Comparison of ENCODE assay signal across 8 cellular contexts in the genomic region with DNA sequence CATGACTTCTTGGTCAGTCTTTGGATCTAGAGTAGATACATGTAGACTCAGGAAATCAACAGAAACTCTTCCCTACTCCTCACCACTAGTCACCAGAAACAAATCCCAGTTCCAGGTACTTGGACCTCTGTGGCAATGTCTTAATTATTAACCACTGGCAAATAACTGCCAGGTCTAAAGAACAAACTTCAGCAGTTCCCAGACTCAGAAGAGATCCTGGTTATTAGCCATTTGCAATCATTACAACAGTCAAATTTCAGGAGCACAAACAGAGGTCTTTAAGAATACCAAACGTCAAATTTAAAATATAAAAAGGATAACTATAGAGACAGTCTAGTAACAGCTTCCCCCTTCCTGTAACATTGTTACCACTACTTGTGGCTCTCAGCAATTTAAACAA. TPM values are rescaled to one million over a fixed set of nuclear protein-coding genes. Genes with fewer than 3 reads are reported as not detected.
DNase-seq lines count a peak whose midpoint lies in the region; ATAC-seq, FAIRE-seq and TF ChIP-seq lines count a peak whose summit lies in the region.

No MANE protein-coding gene starts in this region.

- H3F3A ChIP-seq in Loucy (ENCODE audit: low read depth): peaks cover 30% of the 10 kb centered on the region

- no peak for FAIRE-seq in pancreas (lab: Jason Lieb, UNC)

- no peaks in the 10 kb centered on the region for H3K36me3 ChIP-seq in CD8-positive, alpha-beta T cell (ENCODE audit: insufficient read depth, low read length)
- no peaks in the 10 kb centered on the region for H3K36me3 ChIP-seq in Loucy (ENCODE audit: insufficient read depth, low read length)
- H3K36me3 ChIP-seq in pancreas: no peaks in the 10 kb centered on the region

- H3K4me3 ChIP-seq in CD8-positive, alpha-beta T cell (ENCODE audit: low read depth, low read length): no peak overlapping the region
- peak overlapping the region; percentile 60 for H3K4me3 ChIP-seq in Loucy (ENCODE audit: low read length, poor library complexity, severe bottlenecking)
- H3K4me3 ChIP-seq in pancreas: no peak overlapping the region

- peaks cover 86% of the 10 kb centered on the region for H3K79me2 ChIP-seq in Loucy (ENCODE audit: insufficient read depth, low read length)

- peak overlapping the region; percentile 64 for H3K4me3 Mint-ChIP-seq in CD8-positive, alpha-beta T cell
- peak overlapping the region; percentile 71 to 77 for H3K4me3 Mint-ChIP-seq in effector memory CD8-positive, alpha-beta T cell

- no peaks in the 10 kb centered on the region for H3K9me2 ChIP-seq in Loucy (replicated peaks; ENCODE audit: low read depth, low read length)

- no peaks in the 10 kb centered on the region for H3K9me3 ChIP-seq in CD8-positive, alpha-beta T cell (ENCODE audit: low read length)
- no peaks in the 10 kb centered on the region for H3K9me3 ChIP-seq in Loucy (ENCODE audit: insufficient read depth, low read depth, low read length)
- no peaks in the 10 kb centered on the region for H3K9me3 ChIP-seq in pancreas

- intact Hi-C loops in CD8-positive, alpha-beta T cell (cut with DNase I, micrococcal nuclease): loop anchor here (1.0 to 10.0 kb wide), 3 partner anchors 8 to 894 kb away; no protein-coding TSS in a partner anchor
- intact Hi-C loops in pancreas (cut with DNase I): no loop called here

- 9 to 15% methylated on average over 1 of the region's 1 CpG for WGBS in pancreas, 2 donors

- no peaks in the 10 kb centered on the region for H3K27me3 Mint-ChIP-seq in CD8-positive, alpha-beta T cell (ENCODE audit: low read depth)
- no peaks in the 10 kb centered on the region for H3K27me3 Mint-ChIP-seq in effector memory CD8-positive, alpha-beta T cell

- peak overlapping the region; percentile 11 for H3K27ac ChIP-seq in CD8-positive, alpha-beta T cell (ENCODE audit: low read depth, low read length)
- peak overlapping the region in 3 of 4 donors; percentile 26 to 69 (median 65) for H3K27ac ChIP-seq in pancreas

- no peak overlapping the region for H2AFZ ChIP-seq in Loucy (ENCODE audit: low read length)

- H3K9ac ChIP-seq in Loucy (ENCODE audit: low read depth, low read length, poor library complexity, severe bottlenecking): peak overlapping the region; percentile 73

- H4K20me1 ChIP-seq in Loucy (ENCODE audit: insufficient read depth, low read length, poor library complexity, severe bottlenecking): peaks cover 22% of the 10 kb centered on the region

- H3K36me3 Mint-ChIP-seq in CD8-positive, alpha-beta T cell: peaks cover 19% of the 10 kb centered on the region
- H3K36me3 Mint-ChIP-seq in effector memory CD8-positive, alpha-beta T cell (ENCODE audit: insufficient read depth): peaks cover 48% of the 10 kb centered on the region

- H3K4me1 ChIP-seq in CD8-positive, alpha-beta T cell (ENCODE audit: insufficient read depth, low read length): peaks cover 92% of the 10 kb centered on the region
- H3K4me1 ChIP-seq in Loucy (ENCODE audit: insufficient read depth, low read length, poor library complexity, severe bottlenecking): peaks cover 84% of the 10 kb centered on the region
- H3K4me1 ChIP-seq in pancreas: peaks cover 26 to 73% (median 43%) of the 10 kb centered on the region in 3 donors

- no peak for ATAC-seq in CD8-positive, alpha-beta T cell
- ATAC-seq in effector memory CD8-positive, alpha-beta T cell (replicated peaks): no peak
- peak; percentile 80 to 94 (median 90) for ATAC-seq in pancreas
- no peak for ATAC-seq in GM18517 (IDR thresholded peaks at IDR 0.05; ENCODE audit: unreplicated experiment)
- no peak for ATAC-seq in HG02759 (IDR thresholded peaks at IDR 0.05; ENCODE audit: unreplicated experiment)
- ATAC-seq in HG03378 (IDR thresholded peaks at IDR 0.05; ENCODE audit: unreplicated experiment): no peak

- no peaks in the 10 kb centered on the region for H3K27me3 ChIP-seq in CD8-positive, alpha-beta T cell (ENCODE audit: insufficient read depth, low read length)
- no peaks in the 10 kb centered on the region for H3K27me3 ChIP-seq in Loucy (ENCODE audit: insufficient read depth, low read length, poor library complexity, severe bottlenecking)
- H3K27me3 ChIP-seq in pancreas: no peaks in the 10 kb centered on the region

- peaks cover 85% of the 10 kb centered on the region for H3K4me1 Mint-ChIP-seq in CD8-positive, alpha-beta T cell (ENCODE audit: low read depth)
- peaks cover 61 to 75% of the 10 kb centered on the region in 2 donors for H3K4me1 Mint-ChIP-seq in effector memory CD8-positive, alpha-beta T cell (ENCODE audit: low read depth in 2 of 2)

- POLR2A ChIA-PET in CD8-positive, alpha-beta T cell (lab: Charles Lee): interaction anchor here (0.9 to 5.2 kb wide), 5 partner anchors 9 to 288 kb away, joined by 3 to 73 read pairs (median 3); a partner anchor contains a TSS

- H3K4me2 ChIP-seq in Loucy (ENCODE audit: low read depth, low read length, poor library complexity, severe bottlenecking): peak overlapping the region; percentile 73

- H3K9me3 Mint-ChIP-seq in CD8-positive, alpha-beta T cell: no peaks in the 10 kb centered on the region
- no peaks in the 10 kb centered on the region for H3K9me3 Mint-ChIP-seq in effector memory CD8-positive, alpha-beta T cell

- no peak for TF ChIP-seq CTCF in CD8-positive, alpha-beta T cell (IDR thresholded peaks at IDR 0.05)
- no peak for TF ChIP-seq CTCF in Loucy (conservative IDR thresholded peaks at IDR 0.05; ENCODE audit: low read length)
- TF ChIP-seq CTCF in pancreas (IDR thresholded peaks at IDR 0.05): no peak

- H3K27ac Mint-ChIP-seq in CD8-positive, alpha-beta T cell: peak overlapping the region; percentile 91
- peak overlapping the region; percentile 88 to 90 for H3K27ac Mint-ChIP-seq in effector memory CD8-positive, alpha-beta T cell

- CTCF ChIA-PET in CD8-positive, alpha-beta T cell (lab: Charles Lee): interaction anchor here (1.6 to 4.7 kb wide), 4 partner anchors 8 to 41 kb away, joined by 4 to 31 read pairs (median 16); a partner anchor contains a TSS

- no peak for DNase-seq in CD8-positive, alpha-beta T cell
- DNase-seq in effector memory CD8-positive, alpha-beta T cell: no peak
- DNase-seq in pancreas (no peak), pons (ENCODE audit: low spot score) (no peak)

RNA-seq across cellular contexts. Expression of a gene that starts 10.2 kb away (rescaled TPM):
- 100 to 1,000 TPM; 155 to 166 TPM for total RNA-seq in CD8-positive, alpha-beta T cell
- 10 to 100 TPM; 41.1 to 72.7 (median 61.0) TPM for total RNA-seq in pancreas
- polyA plus RNA-seq in pancreas: 10 to 100 TPM; 28.9 to 41.2 TPM

RNA-seq across cellular contexts. Expression of a gene that starts 28.1 kb away (rescaled TPM):
- total RNA-seq in CD8-positive, alpha-beta T cell: 10 to 100 TPM; 48.9 to 54.8 TPM
- 10 to 100 TPM; 17.8 to 28.5 (median 26.0) TPM for total RNA-seq in pancreas
- polyA plus RNA-seq in pancreas: 10 to 100 TPM; 30.5 to 68.9 TPM

RNA-seq across cellular contexts. Expression of a gene that starts 28.2 kb away (rescaled TPM):
- 1 to 10 TPM; 9.5 to 9.8 TPM for total RNA-seq in CD8-positive, alpha-beta T cell
- 1 to 10 TPM in 3 of 6 donors, under 1 TPM in 3; 0.67 to 2.2 (median 1.1) TPM for total RNA-seq in pancreas
- 1 to 10 TPM; 7.1 to 9.0 TPM for polyA plus RNA-seq in pancreas

RNA-seq across cellular contexts. Expression of a gene that starts 42.7 kb away (rescaled TPM):
- total RNA-seq in CD8-positive, alpha-beta T cell: 100 to 1,000 TPM in 1 of 2 experiments, 10 to 100 TPM in 1; 95.8 to 101 TPM
- 10 to 100 TPM in 1 of 6 donors, 1 to 10 TPM in 5; 4.8 to 18.3 (median 7.7) TPM for total RNA-seq in pancreas
- 10 to 100 TPM; 20.0 to 22.4 TPM for polyA plus RNA-seq in pancreas

Comparison
In these comparisons a context has a peak if more than half of its experiments do, and no peak if none do; other contexts are left out.
1. ATAC-seq: peak in pancreas (4 of 4); none in CD8-positive, alpha-beta T cell (single experiment), effector memory CD8-positive, alpha-beta T cell (single experiment), GM18517 (single experiment), HG02759 (single experiment) and HG03378 (single experiment).
2. intact Hi-C loops: an anchor here in CD8-positive, alpha-beta T cell (1.0 to 10.0 kb wide); none called in pancreas.